Comparison of ENCODE assay signal across 17 cellular contexts in genomic region chr5:96083361-96083881, GRCh38.
DNase-seq lines count a peak whose midpoint lies in the region; ATAC-seq and TF ChIP-seq lines count a peak whose summit lies in the region.
"Had no signal": no experiment of that assay in that cellular context is flagged by ENCODE, and none has a peak within 500 bp of the region (broad histone marks: within the 10 kb centered on the region; RNA-seq: fewer than 3 reads in every experiment).

No MANE protein-coding gene starts in this region.

- H2BK120ac ChIP-seq in mesenchymal stem cell (ENCODE audit: low read depth, low read length) = no peak overlapping the region

- intact Hi-C loops in activated CD4-positive, alpha-beta T cell treated with anti-CD3 and anti-CD28 coated beads for 36 hours (cut with DNase I, micrococcal nuclease) = loop anchor here in 1 of 2 experiments (10.0 kb wide), 1 partner anchor 581 kb away; the partner anchor contains the start of gene CAST
- intact Hi-C loops in HCT116 (cut with micrococcal nuclease) = no loop called here
- intact Hi-C loops in activated T-helper 2 cell treated with anti-CD3 and anti-CD28 coated beads, Interferon-gamma antibody, Interleukin-2, Interleukin-4, amounts not matched to agents 10 μg/mL and 5 μg/mL and 100 μg/mL, durations not matched to agents 14 hours and 24 hours and 36 hours (cut with micrococcal nuclease) = loop anchor here (2.0 kb wide), 1 partner anchor 253 kb away; no protein-coding TSS in a partner anchor

- H3K14ac ChIP-seq in mesenchymal stem cell (ENCODE audit: low read length in 2 of 2) = no peak overlapping the region

- no peak overlapping the region for H2BK5ac ChIP-seq in mesenchymal stem cell (ENCODE audit: low read depth, low read length, poor library complexity, severe bottlenecking)

- H3K79me2 ChIP-seq in HCT116 (ENCODE audit: insufficient read depth, low read length) = no peaks in the 10 kb centered on the region

- no peak overlapping the region for H4K91ac ChIP-seq in mesenchymal stem cell (ENCODE audit: low read length)

- CTCF ChIA-PET in activated CD4-positive, alpha-beta T cell treated with anti-CD3 and anti-CD28 coated beads for 36 hours (lab: Charles Lee) = no interaction called here
- CTCF ChIA-PET in HCT116 (lab: Charles Lee) = no interaction called here

- peak overlapping the region; percentile 68 for H3K27ac Mint-ChIP-seq in activated CD4-positive, alpha-beta T cell treated with anti-CD3 and anti-CD28 coated beads for 36 hours
- peak overlapping the region; percentile 78 for H3K27ac Mint-ChIP-seq in activated T-helper 2 cell treated with anti-CD3 and anti-CD28 coated beads, Interferon-gamma antibody, Interleukin-2, Interleukin-4, amounts not matched to agents 10 μg/mL and 5 μg/mL and 100 μg/mL, durations not matched to agents 14 hours and 24 hours and 36 hours
- H3K27ac Mint-ChIP-seq: dendritic cell treated with granulocyte-macrophage colony-stimulating factor and Interleukin-4, amounts not matched to agents 40 ng/mL and 50 ng/mL, for 4 days had no signal

- H3K36me3 ChIP-seq in HCT116 (ENCODE audit: control insufficient read depth in 1 of 2, insufficient read depth in 2 of 2, low read length in 2 of 2) (no peaks in the 10 kb centered on the region), mesenchymal stem cell (ENCODE audit: control insufficient read depth in 1 of 2, insufficient read depth in 2 of 2, low read depth in 1 of 2, low read length in 2 of 2) (no peaks in the 10 kb centered on the region)
- H3K36me3 ChIP-seq: uterus had no signal

- peak; percentile 17 for ATAC-seq in activated CD4-positive, alpha-beta T cell treated with anti-CD3 and anti-CD28 coated beads for 36 hours
- ATAC-seq in HCT116 (no peak), HG03460 (IDR thresholded peaks at IDR 0.05; ENCODE audit: unreplicated experiment) (no peak)
- ATAC-seq: left cardiac atrium, Panc1 had no signal

- H3K4me1 ChIP-seq in HCT116 (ENCODE audit: control insufficient read depth in 1 of 2, insufficient read depth in 2 of 2, low read length in 2 of 2) (peaks cover 0 to 30% of the 10 kb centered on the region in 2 experiments; a peak in 2 of 4 replicates), mesenchymal stem cell (ENCODE audit: control insufficient read depth, insufficient read depth, low read depth, low read length) (no peaks in the 10 kb centered on the region)
- H3K4me1 ChIP-seq: uterus had no signal

- TF ChIP-seq CTCF in HCT116 (IDR thresholded peaks at IDR 0.05 in 2 of 3, conservative IDR thresholded peaks at IDR 0.05 in 1 of 3; ENCODE audit: borderline replicate concordance in 1 of 3, insufficient read depth in 1 of 3, low read depth in 2 of 3, low read length in 2 of 3) (no peak), GM20000 (IDR thresholded peaks at IDR 0.05; ENCODE audit: extremely low read depth, missing control alignments) (no peak)

- peaks cover 38% of the 10 kb centered on the region for H3K4me1 Mint-ChIP-seq in activated CD4-positive, alpha-beta T cell treated with anti-CD3 and anti-CD28 coated beads for 36 hours
- peaks cover 49% of the 10 kb centered on the region for H3K4me1 Mint-ChIP-seq in activated T-helper 2 cell treated with anti-CD3 and anti-CD28 coated beads, Interferon-gamma antibody, Interleukin-2, Interleukin-4, amounts not matched to agents 10 μg/mL and 5 μg/mL and 100 μg/mL, durations not matched to agents 14 hours and 24 hours and 36 hours (ENCODE audit: low read depth)
- H3K4me1 Mint-ChIP-seq: naive B cell had no signal

- H3K4me3 ChIP-seq in HCT116 (replicated peaks in 1 of 2; ENCODE audit: low read depth in 1 of 2, low read length in 2 of 2) = no peak overlapping the region
- no peak overlapping the region for H3K4me3 ChIP-seq in mesenchymal stem cell (ENCODE audit: insufficient read depth in 1 of 2, low read depth in 1 of 2, low read length in 2 of 2)
- H3K4me3 ChIP-seq: uterus had no signal

- peak overlapping the region; percentile 33 for H2AFZ ChIP-seq in HCT116 (ENCODE audit: low read depth, low read length, poor library complexity, severe bottlenecking)
- no peak overlapping the region for H2AFZ ChIP-seq in mesenchymal stem cell (ENCODE audit: low read depth, low read length)

- H4K20me1 ChIP-seq in HCT116 (ENCODE audit: insufficient read depth) = no peaks in the 10 kb centered on the region

- H3K9me3 Mint-ChIP-seq in activated CD4-positive, alpha-beta T cell treated with anti-CD3 and anti-CD28 coated beads for 36 hours (ENCODE audit: low read depth) = no peaks in the 10 kb centered on the region
- H3K9me3 Mint-ChIP-seq in activated T-helper 2 cell treated with anti-CD3 and anti-CD28 coated beads, Interferon-gamma antibody, Interleukin-2, Interleukin-4, amounts not matched to agents 10 μg/mL and 5 μg/mL and 100 μg/mL, durations not matched to agents 14 hours and 24 hours and 36 hours = peaks cover 3% of the 10 kb centered on the region
- H3K9me3 Mint-ChIP-seq: dendritic cell treated with granulocyte-macrophage colony-stimulating factor and Interleukin-4, amounts not matched to agents 40 ng/mL and 50 ng/mL, for 4 days; naive B cell had no signal

- POLR2A ChIA-PET in activated CD4-positive, alpha-beta T cell treated with anti-CD3 and anti-CD28 coated beads for 36 hours (lab: Charles Lee) = no interaction called here
- POLR2A ChIA-PET in HCT116 (lab: Charles Lee) = no interaction called here

- H3K36me3 Mint-ChIP-seq in activated CD4-positive, alpha-beta T cell treated with anti-CD3 and anti-CD28 coated beads for 36 hours (ENCODE audit: low read depth) = no peaks in the 10 kb centered on the region
- H3K36me3 Mint-ChIP-seq in activated T-helper 2 cell treated with anti-CD3 and anti-CD28 coated beads, Interferon-gamma antibody, Interleukin-2, Interleukin-4, amounts not matched to agents 10 μg/mL and 5 μg/mL and 100 μg/mL, durations not matched to agents 14 hours and 24 hours and 36 hours (ENCODE audit: low read depth) = peaks cover 5% of the 10 kb centered on the region
- H3K36me3 Mint-ChIP-seq: naive B cell had no signal

- peaks cover 25% of the 10 kb centered on the region for H3K27me3 Mint-ChIP-seq in activated CD4-positive, alpha-beta T cell treated with anti-CD3 and anti-CD28 coated beads for 36 hours
- H3K27me3 Mint-ChIP-seq in activated T-helper 2 cell treated with anti-CD3 and anti-CD28 coated beads, Interferon-gamma antibody, Interleukin-2, Interleukin-4, amounts not matched to agents 10 μg/mL and 5 μg/mL and 100 μg/mL, durations not matched to agents 14 hours and 24 hours and 36 hours (ENCODE audit: low read depth) = no peaks in the 10 kb centered on the region
- H3K27me3 Mint-ChIP-seq: dendritic cell treated with granulocyte-macrophage colony-stimulating factor and Interleukin-4, amounts not matched to agents 40 ng/mL and 50 ng/mL, for 4 days had no signal

- WGBS in mesenchymal stem cell = 29% methylated on average over 3 of the region's 4 CpGs

- H2BK12ac ChIP-seq in mesenchymal stem cell (ENCODE audit: low read length in 2 of 2) = peak overlapping the region in 1 of 2 experiments; percentile 87

- DNase-seq in activated CD4-positive, alpha-beta T cell treated with anti-CD3 and anti-CD28 coated beads for 36 hours = peak; percentile 50
- DNase-seq in activated CD4-positive, alpha-beta T cell treated with anti-CD3 and anti-CD28 coated beads for 1 hour = no peak
- DNase-seq in HCT116 (ENCODE audit: low read depth, low spot score) (no peak), mesenchymal stem cell (peak; percentile 56), retina (no peak), GM20000 (ENCODE audit: low spot score) (no peak)
- DNase-seq in activated T-helper 2 cell treated with anti-CD3 and anti-CD28 coated beads, Interferon-gamma antibody, Interleukin-2, Interleukin-4, amounts not matched to agents 10 μg/mL and 5 μg/mL and 100 μg/mL, durations not matched to agents 14 hours and 24 hours and 36 hours (ENCODE audit: low spot score) = no peak
- DNase-seq: ACHN, amniotic stem cell, GOT3, left cardiac atrium, naive B cell, NCI-H1092 treated with DMSO at 0.1 percent for 48 hours, uterus had no signal

- H3K79me1 ChIP-seq in mesenchymal stem cell (replicated peaks; ENCODE audit: low read length, poor library complexity, severe bottlenecking) = peaks cover 1% of the 10 kb centered on the region

- no peak for TF ChIP-seq POLR2A in HCT116 (IDR thresholded peaks at IDR 0.05; ENCODE audit: borderline replicate concordance, extremely low read depth, insufficient read depth, insufficient read length)

- RAD21 ChIA-PET in HCT116 (lab: Charles Lee; ENCODE audit: low non-redundant PET in 1 of 2, low total read pairs in 2 of 2, uncharacterized antibody in 2 of 2, unreplicated experiment in 2 of 2) = no interaction called here

- no peaks in the 10 kb centered on the region for H3K9me2 ChIP-seq in HCT116 (ENCODE audit: insufficient read depth)

- no TSS peak for BruUV-seq in HCT116 (replicated peaks; lab: Mats Ljungman, UMichigan)

- H3K27ac ChIP-seq in HCT116 (ENCODE audit: low read depth, low read length) (no peak overlapping the region), mesenchymal stem cell (ENCODE audit: low read length, poor library complexity, severe bottlenecking) (no peak overlapping the region)
- H3K27ac ChIP-seq: uterus had no signal

- H3K9me3 ChIP-seq in HCT116 (ENCODE audit: control insufficient read depth in 1 of 2, insufficient read depth in 1 of 2, low read depth in 1 of 2, low read length in 2 of 2) (no peaks in the 10 kb centered on the region), mesenchymal stem cell (ENCODE audit: control insufficient read depth, low read length) (no peaks in the 10 kb centered on the region)
- H3K9me3 ChIP-seq: uterus had no signal

- TF ChIP-seq RAD21 in HCT116 (IDR thresholded peaks at IDR 0.05; ENCODE audit: low read depth) = no peak

- H3K27me3 ChIP-seq in HCT116 (ENCODE audit: insufficient read depth, low read length) = no peaks in the 10 kb centered on the region
- no peaks in the 10 kb centered on the region for H3K27me3 ChIP-seq in mesenchymal stem cell (ENCODE audit: control insufficient read depth in 1 of 2, insufficient read depth in 1 of 2, low read length in 2 of 2)
- H3K27me3 ChIP-seq: uterus had no signal

- no peak overlapping the region for H3K23ac ChIP-seq in mesenchymal stem cell (ENCODE audit: low read length in 2 of 2)

- H2AK5ac ChIP-seq in mesenchymal stem cell (ENCODE audit: low read length, severe bottlenecking) = no peak overlapping the region

- no peak overlapping the region for H3K9ac ChIP-seq in HCT116 (ENCODE audit: low read length)
- peak overlapping the region; percentile 27 for H3K9ac ChIP-seq in mesenchymal stem cell (ENCODE audit: low read length)

- H4K8ac ChIP-seq in mesenchymal stem cell (ENCODE audit: low read length) = no peak overlapping the region

- H3K4ac ChIP-seq in mesenchymal stem cell (ENCODE audit: low read depth in 1 of 2, low read length in 2 of 2) = no peak overlapping the region

- no peak overlapping the region for H2BK15ac ChIP-seq in mesenchymal stem cell (ENCODE audit: low read depth, poor library complexity, severe bottlenecking)

- H3K18ac ChIP-seq in mesenchymal stem cell (ENCODE audit: low read depth in 1 of 2, low read length in 2 of 2) = no peak overlapping the region

- no peak overlapping the region for H3K4me2 ChIP-seq in HCT116 (ENCODE audit: low read length)
- H3K4me2 ChIP-seq in mesenchymal stem cell (ENCODE audit: low read length, poor library complexity, severe bottlenecking) = no peak overlapping the region

- no peak overlapping the region for H3K4me3 Mint-ChIP-seq in activated CD4-positive, alpha-beta T cell treated with anti-CD3 and anti-CD28 coated beads for 36 hours
- H3K4me3 Mint-ChIP-seq in activated T-helper 2 cell treated with anti-CD3 and anti-CD28 coated beads, Interferon-gamma antibody, Interleukin-2, Interleukin-4, amounts not matched to agents 10 μg/mL and 5 μg/mL and 100 μg/mL, durations not matched to agents 14 hours and 24 hours and 36 hours (ENCODE audit: low read depth) = no peak overlapping the region
- H3K4me3 Mint-ChIP-seq: dendritic cell treated with granulocyte-macrophage colony-stimulating factor and Interleukin-4, amounts not matched to agents 40 ng/mL and 50 ng/mL, for 4 days; naive B cell had no signal

Comparison
In these comparisons a context has a peak if more than half of its experiments do, and no peak if none do; other contexts are left out.
1. DNase-seq: peak in activated CD4-positive, alpha-beta T cell treated with anti-CD3 and anti-CD28 coated beads for 36 hours (single experiment) and mesenchymal stem cell (single experiment); none in activated CD4-positive, alpha-beta T cell treated with anti-CD3 and anti-CD28 coated beads for 1 hour (single experiment), HCT116 (single experiment), activated T-helper 2 cell treated with anti-CD3 and anti-CD28 coated beads, Interferon-gamma antibody, Interleukin-2, Interleukin-4, amounts not matched to agents 10 μg/mL and 5 μg/mL and 100 μg/mL, durations not matched to agents 14 hours and 24 hours and 36 hours (single experiment), retina (single experiment) and GM20000 (single experiment).